Comparison of ENCODE assay signal across 9 cellular contexts in genomic region chr1:116568925-116569490, GRCh38. TPM values are rescaled to one million over a fixed set of nuclear protein-coding genes. Genes with fewer than 3 reads are reported as not detected.
DNase-seq lines count a peak whose midpoint lies in the region; ATAC-seq and TF ChIP-seq lines count a peak whose summit lies in the region.
"Had no signal": no experiment of that assay in that cellular context is flagged by ENCODE, and none has a peak within 500 bp of the region (broad histone marks: within the 10 kb centered on the region; RNA-seq: fewer than 3 reads in every experiment).

No MANE protein-coding gene starts in this region.

- H3K4me3 Mint-ChIP-seq in activated naive CD8-positive, alpha-beta T cell, result peak overlapping the region; percentile 89
- H3K4me3 Mint-ChIP-seq in naive thymus-derived CD8-positive, alpha-beta T cell, result peak overlapping the region in 9 of 10 donors; percentile 57 to 93 (median 87)

- peaks cover 7% of the 10 kb centered on the region for H3K36me3 Mint-ChIP-seq in activated naive CD8-positive, alpha-beta T cell
- peaks cover 0 to 4% (median 0%) of the 10 kb centered on the region in 3 donors for H3K36me3 Mint-ChIP-seq in naive thymus-derived CD8-positive, alpha-beta T cell

- no peaks in the 10 kb centered on the region for H3K27me3 ChIP-seq in DND-41 (ENCODE audit: insufficient read depth, low read length, poor library complexity)

- no peak for TF ChIP-seq CTCF in DND-41 (IDR thresholded peaks at IDR 0.05; ENCODE audit: borderline replicate concordance, extremely low read depth, low read length, poor library complexity, severe bottlenecking)

- ATAC-seq in DND-41 (ENCODE audit: insufficient read depth, low read depth), result no peak
- no peak for ATAC-seq in naive thymus-derived CD8-positive, alpha-beta T cell
- no peak for ATAC-seq in GM21786 (IDR thresholded peaks at IDR 0.05; ENCODE audit: unreplicated experiment)

- no peak overlapping the region for H3K27ac Mint-ChIP-seq in activated naive CD8-positive, alpha-beta T cell
- H3K27ac Mint-ChIP-seq in naive thymus-derived CD8-positive, alpha-beta T cell, result peak overlapping the region in 6 of 10 donors; percentile 31 to 92 (median 71)

- POLR2A ChIA-PET in naive thymus-derived CD8-positive, alpha-beta T cell (lab: Charles Lee), result interaction anchor here (0.6 kb wide), 2 partner anchors 450 to 560 kb away, joined by 3 read pairs; no protein-coding TSS in a partner anchor

- H2AFZ ChIP-seq in DND-41 (ENCODE audit: low read depth, low read length), result no peak overlapping the region

- peaks cover 4% of the 10 kb centered on the region for H3K9me3 Mint-ChIP-seq in activated naive CD8-positive, alpha-beta T cell (ENCODE audit: low read depth)
- peaks cover 0 to 7% (median 2%) of the 10 kb centered on the region in 9 donors for H3K9me3 Mint-ChIP-seq in naive thymus-derived CD8-positive, alpha-beta T cell

- H3K9me3 ChIP-seq in DND-41 (ENCODE audit: insufficient read depth, low read length, severe bottlenecking), result no peaks in the 10 kb centered on the region

- TF ChIP-seq POLR2A in GM19193 (IDR thresholded peaks at IDR 0.05; ENCODE audit: extremely low read depth, insufficient read depth, insufficient read length), result peak; percentile 59

- peaks cover 40% of the 10 kb centered on the region for H3K4me1 ChIP-seq in DND-41 (ENCODE audit: insufficient read depth, low read length)

- peaks cover 30% of the 10 kb centered on the region for H3K4me1 Mint-ChIP-seq in activated naive CD8-positive, alpha-beta T cell (ENCODE audit: low read depth)
- H3K4me1 Mint-ChIP-seq in naive thymus-derived CD8-positive, alpha-beta T cell, result peaks cover 12 to 49% (median 30%) of the 10 kb centered on the region in 4 donors

- H3K36me3 ChIP-seq in DND-41 (ENCODE audit: insufficient read depth, low read length), result no peaks in the 10 kb centered on the region

- peaks cover 65% of the 10 kb centered on the region for H3K79me2 ChIP-seq in DND-41 (ENCODE audit: insufficient read depth, low read length)

- H3K4me3 ChIP-seq in DND-41 (ENCODE audit: low read depth in 1 of 2, low read length in 2 of 2), result peak overlapping the region in 1 of 2 experiments; percentile 60; a peak in 2 of 4 replicates

- H3K4me2 ChIP-seq in DND-41 (ENCODE audit: insufficient read depth, low read length), result peak overlapping the region; percentile 87

- peak overlapping the region; percentile 74 for H3K9ac ChIP-seq in DND-41 (ENCODE audit: low read depth, low read length)

- H3K27ac ChIP-seq in DND-41 (ENCODE audit: low read length), result peak overlapping the region; percentile 19; the same call in 1 of the 2 replicates

- no peaks in the 10 kb centered on the region for H3K27me3 Mint-ChIP-seq in activated naive CD8-positive, alpha-beta T cell
- peaks cover 0 to 9% (median 0%) of the 10 kb centered on the region in 5 donors for H3K27me3 Mint-ChIP-seq in naive thymus-derived CD8-positive, alpha-beta T cell

- no peaks in the 10 kb centered on the region; the same call in 1 of the 2 replicates for H4K20me1 ChIP-seq in DND-41 (ENCODE audit: insufficient read depth, low read length)

- DNase-seq in DND-41 (no peak), DMS53 treated with DMSO at 0.1 percent for 48 hours (lab: John Stamatoyannopoulos, UW; ENCODE audit: unreplicated experiment) (no peak), NCI-H1436 treated with DMSO at 0.1 percent for 48 hours (lab: John Stamatoyannopoulos, UW) (no peak)
- DNase-seq in naive thymus-derived CD8-positive, alpha-beta T cell, result no peak
- DNase-seq: midbrain, NCI-H1930 had no signal

RNA-seq across cellular contexts. Expression of gene CD58, which starts 1.8 kb away (rescaled TPM):
- 1 to 10 TPM; 4.8 to 9.7 TPM for total RNA-seq in naive thymus-derived CD8-positive, alpha-beta T cell
- polyA plus RNA-seq in naive thymus-derived CD8-positive, alpha-beta T cell, result 10 to 100 TPM in 1 of 3 donors, 1 to 10 TPM in 2; 1.7 to 16.0 (median 2.5) TPM
